15 cellular contexts compared by ENCODE assay signal in the genomic region with DNA sequence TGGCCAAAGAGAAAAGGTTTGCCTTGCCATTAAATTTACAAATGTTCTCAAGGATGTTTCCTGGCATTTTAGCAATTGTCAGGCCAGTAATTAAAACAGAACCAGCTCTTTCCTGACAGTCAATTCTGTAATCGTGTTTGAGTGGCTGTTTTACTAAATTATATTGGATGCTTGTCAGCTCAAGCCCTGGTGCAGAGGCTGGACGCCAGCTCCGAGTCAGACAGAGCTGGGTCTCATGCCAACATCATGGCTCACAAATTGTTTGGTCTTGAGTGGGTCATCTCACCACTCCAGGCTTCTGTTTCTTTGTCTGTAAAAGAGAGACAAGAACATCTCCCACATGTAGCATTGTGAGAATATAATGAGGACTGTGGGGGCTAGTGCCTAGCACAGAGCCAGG.
A peak's percentile ranks its signal among the peaks of the same experiment; 100 is the strongest.
DNase-seq lines count a peak whose midpoint lies in the region; ATAC-seq and TF ChIP-seq lines count a peak whose summit lies in the region.
"Had no signal": no experiment of that assay in that cellular context is flagged by ENCODE, and none has a peak within 500 bp of the region (broad histone marks: within the 10 kb centered on the region; RNA-seq: fewer than 3 reads in every experiment).

No MANE protein-coding gene starts in this region.

- no peaks in the 10 kb centered on the region for H3K9me3 ChIP-seq in left ventricle myocardium inferior (replicated peaks)
- H3K9me3 ChIP-seq: upper lobe of left lung had no signal

- peaks cover 53% of the 10 kb centered on the region for H3K27me3 ChIP-seq in left ventricle myocardium inferior (ENCODE audit: low read depth)
- H3K27me3 ChIP-seq: upper lobe of left lung had no signal

- H3K4me1 ChIP-seq in left ventricle myocardium inferior, result peaks cover 7% of the 10 kb centered on the region
- H3K4me1 ChIP-seq: spleen, upper lobe of left lung had no signal

- DNase-seq in Right ventricle myocardium superior (no peak), left ventricle myocardium inferior (no peak), foreskin fibroblast (peak; percentile 47 to 53), substantia nigra (lab: John Stamatoyannopoulos, UW) (peak in 29 of 49 donors; percentile 4 to 52 (median 29)), activated gamma-delta T cell treated with Interleukin-2 at 50 U/mL for 16 hours (no peak)
- no peak for DNase-seq in stimulated activated naive CD4-positive, alpha-beta T cell treated with Interleukin-2 at 50 U/mL for 16 hours (lab: John Stamatoyannopoulos, UW)
- DNase-seq: activated CD4-positive, alpha-beta T cell treated with anti-CD3 and anti-CD28 coated beads for 1 hour; DND-41; naive thymus-derived CD4-positive, alpha-beta T cell; spleen; upper lobe of left lung had no signal

- intact Hi-C loops in Right ventricle myocardium superior (cut with DNase I), result no loop called here
- intact Hi-C loops in left ventricle myocardium inferior (cut with micrococcal nuclease), result no loop called here

- no peak overlapping the region for H3K4me3 ChIP-seq in left ventricle myocardium inferior
- no peak overlapping the region for H3K4me3 ChIP-seq in foreskin fibroblast (ENCODE audit: low read depth in 1 of 2, low read length in 2 of 2)
- H3K4me3 ChIP-seq: GM23338, spleen, upper lobe of left lung had no signal

- ATAC-seq in Right ventricle myocardium superior (ENCODE audit: poor library complexity) (peak; percentile 65), SK-N-SH treated with all-trans-retinoic acid at 6 μM for 48 hours (peak; percentile 58), GM21737 (IDR thresholded peaks at IDR 0.05; ENCODE audit: unreplicated experiment) (no peak)
- ATAC-seq: GM23338; naive thymus-derived CD4-positive, alpha-beta T cell had no signal

- TF ChIP-seq CTCF in left ventricle myocardium inferior (IDR thresholded peaks at IDR 0.05; ENCODE audit: borderline replicate concordance) (no peak), foreskin fibroblast (IDR thresholded peaks at IDR 0.05; ENCODE audit: low read depth, low read length) (no peak)

- no peaks in the 10 kb centered on the region for H3K36me3 ChIP-seq in left ventricle myocardium inferior
- H3K36me3 ChIP-seq: spleen, upper lobe of left lung had no signal

- H3K27ac ChIP-seq in left ventricle myocardium inferior (replicated peaks) (no peak overlapping the region), substantia nigra (ENCODE audit: low read depth, low read length, poor library complexity, severe bottlenecking) (no peak overlapping the region)
- H3K27ac ChIP-seq: 22Rv1, spleen, upper lobe of left lung had no signal

TF ChIP-seq in SK-N-SH treated with all-trans-retinoic acid at 6 μM for 48 hours, 23 proteins besides CTCF, POLR2A, EP300 and RAD21:
- no peak for TF ChIP-seq OSR1 (CRISPR knock-in tag; IDR thresholded peaks at IDR 0.05)
- TF ChIP-seq, protein P1, sequence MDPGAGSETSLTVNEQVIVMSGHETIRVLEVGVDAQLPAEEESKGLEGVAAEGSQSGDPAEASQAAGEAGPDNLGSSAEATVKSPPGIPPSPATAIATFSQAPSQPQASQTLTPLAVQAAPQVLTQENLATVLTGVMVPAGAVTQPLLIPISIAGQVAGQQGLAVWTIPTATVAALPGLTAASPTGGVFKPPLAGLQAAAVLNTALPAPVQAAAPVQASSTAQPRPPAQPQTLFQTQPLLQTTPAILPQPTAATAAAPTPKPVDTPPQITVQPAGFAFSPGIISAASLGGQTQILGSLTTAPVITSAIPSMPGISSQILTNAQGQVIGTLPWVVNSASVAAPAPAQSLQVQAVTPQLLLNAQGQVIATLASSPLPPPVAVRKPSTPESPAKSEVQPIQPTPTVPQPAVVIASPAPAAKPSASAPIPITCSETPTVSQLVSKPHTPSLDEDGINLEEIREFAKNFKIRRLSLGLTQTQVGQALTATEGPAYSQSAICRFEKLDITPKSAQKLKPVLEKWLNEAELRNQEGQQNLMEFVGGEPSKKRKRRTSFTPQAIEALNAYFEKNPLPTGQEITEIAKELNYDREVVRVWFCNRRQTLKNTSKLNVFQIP (CRISPR knock-in tag; IDR thresholded peaks at IDR 0.05; ENCODE audit: borderline replicate concordance, low read depth), result no peak
- no peak for TF ChIP-seq CSDC2 (CRISPR knock-in tag; IDR thresholded peaks at IDR 0.05)
- TF ChIP-seq, protein P2, sequence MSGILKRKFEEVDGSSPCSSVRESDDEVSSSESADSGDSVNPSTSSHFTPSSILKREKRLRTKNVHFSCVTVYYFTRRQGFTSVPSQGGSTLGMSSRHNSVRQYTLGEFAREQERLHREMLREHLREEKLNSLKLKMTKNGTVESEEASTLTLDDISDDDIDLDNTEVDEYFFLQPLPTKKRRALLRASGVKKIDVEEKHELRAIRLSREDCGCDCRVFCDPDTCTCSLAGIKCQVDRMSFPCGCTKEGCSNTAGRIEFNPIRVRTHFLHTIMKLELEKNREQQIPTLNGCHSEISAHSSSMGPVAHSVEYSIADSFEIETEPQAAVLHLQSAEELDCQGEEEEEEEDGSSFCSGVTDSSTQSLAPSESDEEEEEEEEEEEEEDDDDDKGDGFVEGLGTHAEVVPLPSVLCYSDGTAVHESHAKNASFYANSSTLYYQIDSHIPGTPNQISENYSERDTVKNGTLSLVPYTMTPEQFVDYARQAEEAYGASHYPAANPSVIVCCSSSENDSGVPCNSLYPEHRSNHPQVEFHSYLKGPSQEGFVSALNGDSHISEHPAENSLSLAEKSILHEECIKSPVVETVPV (CRISPR knock-in tag; IDR thresholded peaks at IDR 0.05), result no peak

Comparison
In these comparisons a context has a peak if more than half of its experiments do, and no peak if none do; other contexts are left out.
1. DNase-seq: peak in foreskin fibroblast (2 of 2) and substantia nigra (29 of 49); none in Right ventricle myocardium superior (single experiment), left ventricle myocardium inferior (single experiment), stimulated activated naive CD4-positive, alpha-beta T cell treated with Interleukin-2 at 50 U/mL for 16 hours (single experiment) and activated gamma-delta T cell treated with Interleukin-2 at 50 U/mL for 16 hours (single experiment).